10 cellular contexts compared by ENCODE assay signal in the genomic region with DNA sequence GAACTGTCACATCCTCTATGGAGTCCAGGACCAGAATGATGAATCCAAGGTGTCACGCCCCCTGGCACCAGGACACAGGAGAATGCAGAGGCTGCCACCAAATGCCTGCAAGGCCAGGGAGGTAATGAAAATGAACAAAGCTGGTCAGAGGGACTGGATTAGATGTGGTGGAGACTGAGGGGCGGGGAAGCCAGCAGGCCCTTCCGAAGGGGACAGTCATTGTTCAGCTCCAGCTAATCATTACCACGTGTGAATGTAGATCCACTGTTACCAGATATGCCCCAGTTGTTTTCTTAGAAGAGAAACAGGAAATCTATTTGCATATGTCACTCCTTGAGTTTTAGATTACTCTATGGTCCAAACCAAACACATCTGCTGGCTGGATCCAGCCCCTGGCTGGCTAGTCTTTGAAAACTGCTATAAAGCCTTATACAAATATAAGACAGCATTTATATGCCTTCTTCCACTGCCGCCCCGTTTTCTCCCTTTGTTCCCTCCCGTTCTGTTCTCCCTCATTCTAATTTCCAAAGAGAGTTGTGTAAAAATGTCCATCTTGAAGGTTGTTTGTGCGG. TPM values are rescaled to one million over a fixed set of nuclear protein-coding genes. Genes with fewer than 3 reads are reported as not detected.
DNase-seq lines count a peak whose midpoint lies in the region; ATAC-seq and TF ChIP-seq lines count a peak whose summit lies in the region.
"Had no signal": no experiment of that assay in that cellular context is flagged by ENCODE, and none has a peak within 500 bp of the region (broad histone marks: within the 10 kb centered on the region; RNA-seq: fewer than 3 reads in every experiment).

No MANE protein-coding gene starts in this region.

- H3K27ac Mint-ChIP-seq in IgD-negative memory B cell, result peak overlapping the region; percentile 5 to 65 (median 8)
- H3K27ac Mint-ChIP-seq in naive thymus-derived CD8-positive, alpha-beta T cell, result peak overlapping the region in 1 of 10 donors; percentile 25
- H3K27ac Mint-ChIP-seq: activated naive CD4-positive, alpha-beta T cell treated with anti-CD3 and anti-CD28 coated beads, Interleukin-2, amount 50 U/mL, for 24 hours had no signal

- peak; percentile 84 for DNase-seq in COLO668 (lab: John Stamatoyannopoulos, UW; ENCODE audit: unreplicated experiment)
- peak; percentile 58 for DNase-seq in fibroblast of the aortic adventitia (ENCODE audit: low read depth)
- no peak for DNase-seq in GOT3 (lab: John Stamatoyannopoulos, UW)
- no peak for DNase-seq in upper lobe of left lung
- no peak for DNase-seq in naive thymus-derived CD8-positive, alpha-beta T cell
- DNase-seq in amniotic stem cell (lab: John Stamatoyannopoulos, UW), result no peak

- no peak overlapping the region for H3K27ac ChIP-seq in upper lobe of left lung

- H3K27me3 Mint-ChIP-seq in IgD-negative memory B cell, result peaks cover 13% of the 10 kb centered on the region
- H3K27me3 Mint-ChIP-seq in naive thymus-derived CD8-positive, alpha-beta T cell, result peaks cover 0 to 5% (median 0%) of the 10 kb centered on the region in 5 donors

- TF ChIP-seq EP300 in upper lobe of left lung (IDR thresholded peaks at IDR 0.05), result no peak

- WGBS in upper lobe of left lung, 2 donors, result 63 to 67% methylated on average over 8 of the region's 8 CpGs

- TF ChIP-seq CTCF in fibroblast of the aortic adventitia (IDR thresholded peaks at IDR 0.05; ENCODE audit: insufficient read depth, low read length), result no peak
- no peak for TF ChIP-seq CTCF in upper lobe of left lung (IDR thresholded peaks at IDR 0.05)

- peak overlapping the region in 3 of 4 donors; percentile 22 to 89 (median 61) for H3K4me3 Mint-ChIP-seq in IgD-negative memory B cell
- no peak overlapping the region for H3K4me3 Mint-ChIP-seq in naive thymus-derived CD8-positive, alpha-beta T cell
- H3K4me3 Mint-ChIP-seq: activated naive CD4-positive, alpha-beta T cell treated with anti-CD3 and anti-CD28 coated beads, Interleukin-2, amount 50 U/mL, for 24 hours had no signal

- no peaks in the 10 kb centered on the region for H3K9me3 ChIP-seq in upper lobe of left lung

- ATAC-seq in GM19467 (IDR thresholded peaks at IDR 0.05; ENCODE audit: unreplicated experiment) (peak; percentile 76), upper lobe of left lung (ENCODE audit: low FRiP score in 2 of 2) (no peak)
- no peak for ATAC-seq in naive thymus-derived CD8-positive, alpha-beta T cell

- no peaks in the 10 kb centered on the region for H3K27me3 ChIP-seq in upper lobe of left lung

- no peaks in the 10 kb centered on the region for H3K9me3 Mint-ChIP-seq in IgD-negative memory B cell
- no peaks in the 10 kb centered on the region for H3K9me3 Mint-ChIP-seq in naive thymus-derived CD8-positive, alpha-beta T cell
- H3K9me3 Mint-ChIP-seq: activated naive CD4-positive, alpha-beta T cell treated with anti-CD3 and anti-CD28 coated beads, Interleukin-2, amount 50 U/mL, for 24 hours had no signal

- H3K4me3 ChIP-seq in fibroblast of the aortic adventitia (ENCODE audit: low read depth, low read length) (no peak overlapping the region), upper lobe of left lung (no peak overlapping the region)

- H3K4me1 Mint-ChIP-seq in IgD-negative memory B cell, result peaks cover 20 to 39% (median 29%) of the 10 kb centered on the region in 3 donors
- H3K4me1 Mint-ChIP-seq in naive thymus-derived CD8-positive, alpha-beta T cell, result peaks cover 0 to 18% (median 0%) of the 10 kb centered on the region in 4 donors
- H3K4me1 Mint-ChIP-seq: activated naive CD4-positive, alpha-beta T cell treated with anti-CD3 and anti-CD28 coated beads, Interleukin-2, amount 50 U/mL, for 24 hours had no signal

- H3K36me3 ChIP-seq in upper lobe of left lung, result no peaks in the 10 kb centered on the region

- H3K4me1 ChIP-seq in upper lobe of left lung, result peaks cover 0 to 3% (median 0%) of the 10 kb centered on the region in 4 donors

- no peaks in the 10 kb centered on the region for H3K36me3 Mint-ChIP-seq in IgD-negative memory B cell
- no peaks in the 10 kb centered on the region for H3K36me3 Mint-ChIP-seq in naive thymus-derived CD8-positive, alpha-beta T cell
- H3K36me3 Mint-ChIP-seq: activated naive CD4-positive, alpha-beta T cell treated with anti-CD3 and anti-CD28 coated beads, Interleukin-2, amount 50 U/mL, for 24 hours had no signal

- POLR2A ChIA-PET in naive thymus-derived CD8-positive, alpha-beta T cell (lab: Charles Lee), result no interaction called here

- TF ChIP-seq POLR2A in upper lobe of left lung (IDR thresholded peaks at IDR 0.05), result no peak

RNA-seq across cellular contexts. Expression of a gene that starts 14.4 kb away (rescaled TPM):
- not detected for polyA plus RNA-seq in IgD-negative memory B cell
- 2.0 and 2.8 TPM in 2 replicates for total RNA-seq in fibroblast of the aortic adventitia (ENCODE audit: low replicate concordance)
- 10 to 100 TPM in 2 of 6 donors, 1 to 10 TPM in 4; 2.0 to 18.6 (median 7.8) TPM for total RNA-seq in upper lobe of left lung
- not detected for total RNA-seq in naive thymus-derived CD8-positive, alpha-beta T cell
- polyA plus RNA-seq in naive thymus-derived CD8-positive, alpha-beta T cell, result not detected

RNA-seq across cellular contexts. Expression of a gene that starts 30.2 kb away (rescaled TPM):
- polyA plus RNA-seq in IgD-negative memory B cell, result not detected
- total RNA-seq in fibroblast of the aortic adventitia (ENCODE audit: low replicate concordance) (not detected in 2 replicates), upper lobe of left lung (under 1 TPM in 1 of 6 donors, not detected in 5; 0.06 TPM)
- total RNA-seq in naive thymus-derived CD8-positive, alpha-beta T cell, result not detected
- not detected for polyA plus RNA-seq in naive thymus-derived CD8-positive, alpha-beta T cell

RNA-seq across cellular contexts. Expression of a gene that starts 52.4 kb away (rescaled TPM):
- polyA plus RNA-seq in IgD-negative memory B cell, result not detected
- total RNA-seq in fibroblast of the aortic adventitia (ENCODE audit: low replicate concordance), result not detected in 2 replicates
- not detected for total RNA-seq in upper lobe of left lung
- total RNA-seq in naive thymus-derived CD8-positive, alpha-beta T cell, result not detected
- polyA plus RNA-seq in naive thymus-derived CD8-positive, alpha-beta T cell, result not detected
- total RNA-seq: H1 had no signal
- polyA plus RNA-seq: H1 had no signal

Comparison
In these comparisons a context has a peak if more than half of its experiments do, and no peak if none do; other contexts are left out.
1. DNase-seq: peak in COLO668 (single experiment) and fibroblast of the aortic adventitia (single experiment); none in GOT3 (single experiment), upper lobe of left lung (0 of 2), naive thymus-derived CD8-positive, alpha-beta T cell (0 of 10) and amniotic stem cell (single experiment).
2. H3K4me3 Mint-ChIP-seq: peak in IgD-negative memory B cell (3 of 4); none in naive thymus-derived CD8-positive, alpha-beta T cell (0 of 10).